ENCODE assay signal across 8 cellular contexts in the genomic region with DNA sequence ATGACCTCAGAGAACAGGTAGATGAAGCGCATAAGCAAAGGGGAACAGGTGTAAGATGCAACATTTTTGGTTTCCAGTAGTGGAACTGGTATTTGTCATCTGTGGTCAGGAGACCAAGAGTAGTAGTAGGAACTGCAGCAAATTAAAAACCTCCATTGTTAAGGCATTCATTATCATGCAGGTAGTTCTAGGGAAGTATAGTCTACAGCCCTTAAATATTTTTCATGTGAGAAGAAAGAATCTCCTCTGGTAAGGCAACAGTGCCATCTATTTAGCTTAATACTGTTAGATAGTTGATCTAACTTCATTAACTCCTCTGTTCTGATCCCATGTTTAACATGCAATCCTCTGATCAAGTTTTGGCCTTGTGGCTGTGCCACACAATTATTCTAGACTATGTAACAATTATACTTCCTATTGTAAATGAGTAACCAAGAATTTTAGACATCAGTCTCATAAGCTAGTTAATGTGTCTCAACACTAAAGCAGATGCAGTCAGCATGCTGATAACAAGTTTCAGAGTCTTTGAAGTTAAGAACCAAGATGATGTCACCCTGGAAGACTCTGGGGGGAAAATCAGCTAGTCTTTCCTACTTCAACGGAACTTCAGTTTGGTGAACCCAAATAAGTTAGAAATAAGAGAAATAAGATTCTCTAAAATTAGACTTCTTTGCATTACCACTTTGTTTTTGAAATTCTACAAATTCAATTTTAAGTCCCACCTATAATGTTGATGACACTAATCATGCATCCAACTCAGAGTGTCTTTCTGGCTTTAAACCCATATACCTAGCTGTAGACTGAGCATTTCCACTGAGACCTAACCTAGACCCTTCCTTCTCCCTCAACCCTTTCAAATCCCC.
DNase-seq lines count a peak whose midpoint lies in the region; ATAC-seq and TF ChIP-seq lines count a peak whose summit lies in the region.

No MANE protein-coding gene starts in this region.

- 56 to 63% methylated on average over 2 of the region's 2 CpGs for WGBS in body of pancreas, 2 donors
- WGBS in trophoblast cell (ENCODE audit: extremely low coverage, insufficient coverage, insufficient read length), result no CpG with 5 or more reads among the region's 2 CpGs

- intact Hi-C loops in body of pancreas (cut with DNase I), result no loop called here

- no peak overlapping the region for H4K91ac ChIP-seq in trophoblast cell (ENCODE audit: low read depth, low read length)

- in situ Hi-C loops in GM13976 (cut with MboI; ENCODE audit: low sequenced_read_pairs, unreplicated experiment), result no loop called here

- no peak for TF ChIP-seq CTCF in GM13976 (IDR thresholded peaks at IDR 0.05; ENCODE audit: borderline replicate concordance, control extremely low read depth, extremely low read depth, insufficient read depth, missing control alignments)
- no peak for TF ChIP-seq CTCF in body of pancreas (IDR thresholded peaks at IDR 0.05)
- no peak for TF ChIP-seq CTCF in osteoblast (IDR thresholded peaks at IDR 0.05; ENCODE audit: extremely low read depth, low read depth, low read length)

- H2BK120ac ChIP-seq in trophoblast cell (ENCODE audit: insufficient read depth, low read length, poor library complexity), result no peak overlapping the region

- no peak overlapping the region for H3K9ac ChIP-seq in trophoblast cell (ENCODE audit: low read length)

- no peaks in the 10 kb centered on the region for H3K27me3 ChIP-seq in body of pancreas
- no peaks in the 10 kb centered on the region for H3K27me3 ChIP-seq in trophoblast cell (ENCODE audit: insufficient read depth, low read length)
- no peaks in the 10 kb centered on the region for H3K27me3 ChIP-seq in osteoblast (ENCODE audit: insufficient read depth, low read length)

- H3K14ac ChIP-seq in trophoblast cell (ENCODE audit: low read length), result no peak overlapping the region

- H3K4me2 ChIP-seq in trophoblast cell (ENCODE audit: low read length) (no peak overlapping the region), osteoblast (ENCODE audit: insufficient read depth, low read length) (no peak overlapping the region)

- DNase-seq in GM13976 (ENCODE audit: low spot score), result peak; percentile 22
- peak in 2 of 4 donors; percentile 24 to 42 for DNase-seq in body of pancreas
- DNase-seq in NCI-H526 (lab: John Stamatoyannopoulos, UW), result no peak
- DNase-seq in trophoblast cell, result no peak
- no peak for DNase-seq in osteoblast (ENCODE audit: insufficient read length, low spot score, missing footprints)

- ATAC-seq in GM21381 (IDR thresholded peaks at IDR 0.05; ENCODE audit: unreplicated experiment) (peak; percentile 76), HG03103 (IDR thresholded peaks at IDR 0.05; ENCODE audit: low read depth, unreplicated experiment) (peak; percentile 56), body of pancreas (peak; percentile 81), SK-N-SH treated with all-trans-retinoic acid at 6 μM for 48 hours (no peak)

- peaks cover 93% of the 10 kb centered on the region for H3K4me1 ChIP-seq in body of pancreas
- H3K4me1 ChIP-seq in trophoblast cell (ENCODE audit: control insufficient read depth in 1 of 2, insufficient read depth in 2 of 2, low read length in 2 of 2), result no peaks in the 10 kb centered on the region
- no peaks in the 10 kb centered on the region for H3K4me1 ChIP-seq in osteoblast (ENCODE audit: insufficient read depth, low read length)

- H3K23ac ChIP-seq in trophoblast cell (ENCODE audit: low read length), result no peak overlapping the region

- no peak overlapping the region for H4K8ac ChIP-seq in trophoblast cell (ENCODE audit: low read depth, low read length)

- H3K9me3 ChIP-seq in body of pancreas (no peaks in the 10 kb centered on the region), trophoblast cell (ENCODE audit: insufficient read depth, low read depth, low read length) (no peaks in the 10 kb centered on the region), osteoblast (ENCODE audit: low read depth, low read length) (no peaks in the 10 kb centered on the region)

- H4K20me1 ChIP-seq in osteoblast (ENCODE audit: insufficient read depth, low read length), result no peaks in the 10 kb centered on the region

- H2AFZ ChIP-seq in trophoblast cell (ENCODE audit: insufficient read depth, low read length, poor library complexity) (no peak overlapping the region), osteoblast (ENCODE audit: low read length) (no peak overlapping the region)

- H2BK12ac ChIP-seq in trophoblast cell (ENCODE audit: low read length), result no peak overlapping the region

- no peak overlapping the region for H2AK5ac ChIP-seq in trophoblast cell (ENCODE audit: low read length)

- H4K12ac ChIP-seq in trophoblast cell (ENCODE audit: low read depth, low read length), result no peak overlapping the region

- H3K36me3 ChIP-seq in body of pancreas (replicated peaks in 1 of 2; ENCODE audit: insufficient read depth in 1 of 2, low read depth in 2 of 2), result no peaks in the 10 kb centered on the region
- H3K36me3 ChIP-seq in trophoblast cell (ENCODE audit: control insufficient read depth in 1 of 2, insufficient read depth in 2 of 2, low read length in 2 of 2), result no peaks in the 10 kb centered on the region
- H3K36me3 ChIP-seq in osteoblast (ENCODE audit: insufficient read depth, low read length), result no peaks in the 10 kb centered on the region

- no peaks in the 10 kb centered on the region for H3K79me1 ChIP-seq in trophoblast cell (ENCODE audit: low read length)

- H2BK5ac ChIP-seq in trophoblast cell (ENCODE audit: low read depth, low read length, poor library complexity), result no peak overlapping the region

- H3K4ac ChIP-seq in trophoblast cell (ENCODE audit: low read depth, low read length), result no peak overlapping the region

- H3K4me3 ChIP-seq in body of pancreas, result no peak overlapping the region
- H3K4me3 ChIP-seq in trophoblast cell (ENCODE audit: low read depth, low read length), result no peak overlapping the region
- H3K4me3 ChIP-seq in osteoblast (ENCODE audit: insufficient read depth, low read length), result no peak overlapping the region

- no peak overlapping the region for H3K18ac ChIP-seq in trophoblast cell (ENCODE audit: low read length)

- H3K79me2 ChIP-seq in trophoblast cell (ENCODE audit: control insufficient read depth, insufficient read depth, low read length, poor library complexity) (no peaks in the 10 kb centered on the region), osteoblast (ENCODE audit: insufficient read depth, low read length) (no peaks in the 10 kb centered on the region)

- TF ChIP-seq POLR2A in body of pancreas (IDR thresholded peaks at IDR 0.05), result no peak

- H3K27ac ChIP-seq in body of pancreas, result peak overlapping the region in 3 of 4 donors; percentile 43 to 73 (median 50)
- H3K27ac ChIP-seq in trophoblast cell (ENCODE audit: low read depth, low read length), result no peak overlapping the region
- no peak overlapping the region for H3K27ac ChIP-seq in osteoblast (ENCODE audit: low read depth, low read length)

TF ChIP-seq in SK-N-SH treated with all-trans-retinoic acid at 6 μM for 48 hours, 23 proteins besides CTCF, POLR2A, EP300 and RAD21 (continues in another document):
- TF ChIP-seq ZFP30 (CRISPR knock-in tag; IDR thresholded peaks at IDR 0.05) (no peak), ZNF8 (CRISPR knock-in tag; IDR thresholded peaks at IDR 0.05) (no peak), TOX (CRISPR knock-in tag; IDR thresholded peaks at IDR 0.05; ENCODE audit: borderline replicate concordance) (no peak), CSRNP3 (CRISPR knock-in tag; IDR thresholded peaks at IDR 0.05) (no peak), OSR1 (CRISPR knock-in tag; IDR thresholded peaks at IDR 0.05) (no peak), SNAI2 (CRISPR knock-in tag; IDR thresholded peaks at IDR 0.05) (no peak), RARB (CRISPR knock-in tag; IDR thresholded peaks at IDR 0.05) (no peak), ZNF70 (CRISPR knock-in tag; IDR thresholded peaks at IDR 0.05) (no peak)
- TF ChIP-seq, protein P1, sequence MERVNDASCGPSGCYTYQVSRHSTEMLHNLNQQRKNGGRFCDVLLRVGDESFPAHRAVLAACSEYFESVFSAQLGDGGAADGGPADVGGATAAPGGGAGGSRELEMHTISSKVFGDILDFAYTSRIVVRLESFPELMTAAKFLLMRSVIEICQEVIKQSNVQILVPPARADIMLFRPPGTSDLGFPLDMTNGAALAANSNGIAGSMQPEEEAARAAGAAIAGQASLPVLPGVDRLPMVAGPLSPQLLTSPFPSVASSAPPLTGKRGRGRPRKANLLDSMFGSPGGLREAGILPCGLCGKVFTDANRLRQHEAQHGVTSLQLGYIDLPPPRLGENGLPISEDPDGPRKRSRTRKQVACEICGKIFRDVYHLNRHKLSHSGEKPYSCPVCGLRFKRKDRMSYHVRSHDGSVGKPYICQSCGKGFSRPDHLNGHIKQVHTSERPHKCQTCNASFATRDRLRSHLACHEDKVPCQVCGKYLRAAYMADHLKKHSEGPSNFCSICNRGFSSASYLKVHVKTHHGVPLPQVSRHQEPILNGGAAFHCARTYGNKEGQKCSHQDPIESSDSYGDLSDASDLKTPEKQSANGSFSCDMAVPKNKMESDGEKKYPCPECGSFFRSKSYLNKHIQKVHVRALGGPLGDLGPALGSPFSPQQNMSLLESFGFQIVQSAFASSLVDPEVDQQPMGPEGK (CRISPR knock-in tag; IDR thresholded peaks at IDR 0.05; ENCODE audit: borderline replicate concordance), result no peak

Comparison
In these comparisons a context has a peak if more than half of its experiments do, and no peak if none do; other contexts are left out.
1. H3K27ac ChIP-seq: peak in body of pancreas (3 of 4); none in trophoblast cell (single experiment) and osteoblast (single experiment).